ENCODE assay signal across 12 cellular contexts in the genomic region with DNA sequence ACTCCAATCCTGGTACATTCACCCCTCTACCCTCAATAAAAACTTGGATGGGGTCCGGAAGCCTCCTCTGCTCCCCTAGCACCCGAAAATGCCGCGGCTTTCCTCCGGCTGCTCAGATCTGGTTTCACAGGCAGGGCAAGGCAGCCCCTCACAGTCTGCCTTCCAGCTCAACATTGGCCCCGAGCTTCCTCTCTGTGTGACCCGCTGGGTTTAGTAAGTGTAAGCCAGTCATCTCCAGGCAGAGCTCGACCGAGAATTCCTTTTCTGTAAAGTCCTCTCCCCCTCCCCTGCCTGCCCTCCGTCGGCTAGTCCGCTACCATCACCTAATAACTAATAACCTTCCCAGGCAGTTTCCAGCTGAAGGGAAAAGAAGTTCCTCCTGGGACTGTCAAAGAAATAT. TPM values are rescaled to one million over a fixed set of nuclear protein-coding genes. Genes with fewer than 3 reads are reported as not detected.
A peak's percentile ranks its signal among the peaks of the same experiment; 100 is the strongest.
DNase-seq lines count a peak whose midpoint lies in the region; ATAC-seq, FAIRE-seq and TF ChIP-seq lines count a peak whose summit lies in the region.
"Had no signal": no experiment of that assay in that cellular context is flagged by ENCODE, and none has a peak within 500 bp of the region (broad histone marks: within the 10 kb centered on the region; RNA-seq: fewer than 3 reads in every experiment).

No MANE protein-coding gene starts in this region.

- H3K27ac ChIP-seq in IMR-90 (ENCODE audit: insufficient read depth, low read length) (peak overlapping the region; percentile 99), right lobe of liver (peak overlapping the region; percentile 29 to 55 (median 37)), stomach (peak overlapping the region in 4 of 5 donors; percentile 47 to 79 (median 60)), small intestine (ENCODE audit: low read depth in 1 of 2, low read length in 1 of 2) (peak overlapping the region in 1 of 2 donors; percentile 68)

- no TSS peak for BruUV-seq in IMR-90 (replicated peaks; lab: Mats Ljungman, UMichigan)

- H4K91ac ChIP-seq in IMR-90 (ENCODE audit: insufficient read depth, low read depth, low read length), result peak overlapping the region; percentile 87

- no peak for FAIRE-seq in small intestine (lab: Jason Lieb, UNC)

- peaks cover 33% of the 10 kb centered on the region for H3K27me3 Mint-ChIP-seq in dendritic cell treated with granulocyte-macrophage colony-stimulating factor and Interleukin-4, amounts not matched to agents 40 ng/mL and 50 ng/mL, for 4 days

- in situ Hi-C loops in IMR-90 (cut with MboI; ENCODE audit: low sequenced_read_pairs), result no loop called here

- H2BK20ac ChIP-seq in IMR-90 (ENCODE audit: low read depth, low read length), result peak overlapping the region; percentile 65; the same call in 1 of the 2 replicates

- H3K23ac ChIP-seq in IMR-90 (ENCODE audit: low read depth, low read length), result peak overlapping the region; percentile 96

- H3K18ac ChIP-seq in IMR-90 (ENCODE audit: low read depth, low read length), result peak overlapping the region; percentile 97

- H3K79me1 ChIP-seq in IMR-90 (ENCODE audit: low read depth in 1 of 2, low read length in 2 of 2), result peaks cover 1 to 12% of the 10 kb centered on the region in 2 experiments; a peak in 2 of 4 replicates

- intact Hi-C loops in IMR-90 (cut with micrococcal nuclease), result loop anchor here (5.0 to 10.0 kb wide), 9 partner anchors 207 to 687 kb away; no protein-coding TSS in a partner anchor
- intact Hi-C loops in dendritic cell treated with granulocyte-macrophage colony-stimulating factor and Interleukin-4, amounts not matched to agents 40 ng/mL and 50 ng/mL, for 4 days (cut with micrococcal nuclease), result loop anchor here (5.0 to 10.0 kb wide), 2 partner anchors 1372 to 1465 kb away; no protein-coding TSS in a partner anchor
- intact Hi-C loops in right lobe of liver (cut with DNase I), result no loop called here
- intact Hi-C loops in stomach (cut with DNase I; ENCODE audit: low total_unique reads), result no loop called here

- H2AK9ac ChIP-seq in IMR-90 (replicated peaks; ENCODE audit: low read depth, low read length, poor library complexity), result peak overlapping the region; percentile 13

- no peaks in the 10 kb centered on the region for H3K36me3 Mint-ChIP-seq in dendritic cell treated with granulocyte-macrophage colony-stimulating factor and Interleukin-4, amounts not matched to agents 40 ng/mL and 50 ng/mL, for 4 days (ENCODE audit: low read depth)

- peaks cover 6% of the 10 kb centered on the region for H3K36me3 ChIP-seq in IMR-90 (ENCODE audit: control insufficient read depth, insufficient read depth, low read length)
- H3K36me3 ChIP-seq in right lobe of liver, result no peaks in the 10 kb centered on the region
- no peaks in the 10 kb centered on the region for H3K36me3 ChIP-seq in stomach
- H3K36me3 ChIP-seq in small intestine (ENCODE audit: control insufficient read depth in 2 of 2, insufficient read depth in 2 of 2, low read length in 2 of 2), result no peaks in the 10 kb centered on the region

- H3K4me3 ChIP-seq in IMR-90 (ENCODE audit: insufficient read depth, low read depth, low read length) (peak overlapping the region; percentile 91), right lobe of liver (peak overlapping the region; percentile 14 to 46 (median 34)), stomach (peak overlapping the region; percentile 32 to 44 (median 35)), small intestine (ENCODE audit: low read depth in 1 of 2, low read length in 2 of 2) (no peak overlapping the region)

- H3K27ac Mint-ChIP-seq in dendritic cell treated with granulocyte-macrophage colony-stimulating factor and Interleukin-4, amounts not matched to agents 40 ng/mL and 50 ng/mL, for 4 days, result peak overlapping the region; percentile 50

- WGBS in IMR-90 (ENCODE audit: extremely low coverage in 2 of 2, insufficient read length in 1 of 2), 2 experiments, result 0% methylated on average over 3 of the region's 12 CpGs; no CpG with 5 or more reads in 1 of the 2 experiments
- WGBS in right lobe of liver (ENCODE audit: insufficient coverage, low coverage, low lambda C conversion rate, missing lambda C conversion rate), result 18% methylated on average over 8 of the region's 12 CpGs
- 3 to 13% (median 10%) methylated on average over 12 of the region's 12 CpGs for WGBS in stomach, 5 donors
- 2 to 12% (median 7%) methylated on average over 12 of the region's 12 CpGs for WGBS in small intestine, 3 donors

- TF ChIP-seq CTCF in IMR-90 (conservative IDR thresholded peaks at IDR 0.05; ENCODE audit: low read depth, low read length) (no peak), right lobe of liver (IDR thresholded peaks at IDR 0.05) (no peak), stomach (IDR thresholded peaks at IDR 0.05) (no peak)

- CTCF ChIA-PET in IMR-90 (lab: Yijun Ruan, JAX), result interaction anchor here (1.1 kb wide), 1 partner anchor 936 kb away, joined by 3 read pairs; no protein-coding TSS in a partner anchor

- H2BK5ac ChIP-seq in IMR-90 (ENCODE audit: low read depth, low read length, poor library complexity, severe bottlenecking), result peak overlapping the region; percentile 98

- H3K4me3 Mint-ChIP-seq in dendritic cell treated with granulocyte-macrophage colony-stimulating factor and Interleukin-4, amounts not matched to agents 40 ng/mL and 50 ng/mL, for 4 days, result peak overlapping the region; percentile 83

- TF ChIP-seq RAD21 in IMR-90 (IDR thresholded peaks at IDR 0.05; ENCODE audit: low read length), result 0 out of 2 replicates have a peak, but pooled peaks have one; percentile 2

- peak overlapping the region; percentile 94 for H3K9ac ChIP-seq in IMR-90 (ENCODE audit: low read depth, low read length)

- H3K9me3 ChIP-seq in IMR-90 (ENCODE audit: control insufficient read depth, insufficient read depth, low read length) (no peaks in the 10 kb centered on the region), right lobe of liver (no peaks in the 10 kb centered on the region), stomach (no peaks in the 10 kb centered on the region), small intestine (ENCODE audit: control insufficient read depth, low read depth) (no peaks in the 10 kb centered on the region)

- no peaks in the 10 kb centered on the region; the same call in 1 of the 2 replicates for H3K9me1 ChIP-seq in IMR-90 (ENCODE audit: insufficient read depth, low read length)

- H4K5ac ChIP-seq in IMR-90 (ENCODE audit: low read depth, low read length), result peak overlapping the region; percentile 92

- peak overlapping the region; percentile 98 for H3K4me2 ChIP-seq in IMR-90 (ENCODE audit: low read depth, low read length)

- peak overlapping the region; percentile 37 to 64 for H4K8ac ChIP-seq in IMR-90 (ENCODE audit: low read depth in 2 of 2, low read length in 2 of 2)

- H3K27me3 ChIP-seq in IMR-90 (ENCODE audit: control insufficient read depth, insufficient read depth, low read length), result no peaks in the 10 kb centered on the region
- H3K27me3 ChIP-seq in right lobe of liver, result no peaks in the 10 kb centered on the region
- H3K27me3 ChIP-seq in stomach, result peaks cover 0 to 41% (median 16%) of the 10 kb centered on the region in 3 donors
- H3K27me3 ChIP-seq in small intestine (ENCODE audit: control insufficient read depth in 2 of 2, insufficient read depth in 2 of 2, low read length in 2 of 2), result peaks cover 0 to 4% of the 10 kb centered on the region in 2 donors

- H3K56ac ChIP-seq in IMR-90 (ENCODE audit: extremely low read depth, insufficient read depth, low read length), result peak overlapping the region; percentile 99

- no peak for TF ChIP-seq EP300 in stomach (IDR thresholded peaks at IDR 0.05)

- no peaks in the 10 kb centered on the region for H3K9me3 Mint-ChIP-seq in dendritic cell treated with granulocyte-macrophage colony-stimulating factor and Interleukin-4, amounts not matched to agents 40 ng/mL and 50 ng/mL, for 4 days

- H3K4me1 ChIP-seq in IMR-90 (ENCODE audit: control insufficient read depth, insufficient read depth, low read length), result peaks cover 13% of the 10 kb centered on the region
- peaks cover 0 to 25% (median 6%) of the 10 kb centered on the region in 4 donors for H3K4me1 ChIP-seq in right lobe of liver
- peaks cover 0 to 57% (median 15%) of the 10 kb centered on the region in 4 donors for H3K4me1 ChIP-seq in stomach
- H3K4me1 ChIP-seq in small intestine (ENCODE audit: control insufficient read depth in 2 of 2, insufficient read depth in 1 of 2, low read depth in 1 of 2, low read length in 1 of 2), result no peaks in the 10 kb centered on the region

- H3K4me1 Mint-ChIP-seq in dendritic cell treated with granulocyte-macrophage colony-stimulating factor and Interleukin-4, amounts not matched to agents 40 ng/mL and 50 ng/mL, for 4 days (ENCODE audit: low read depth), result peaks cover 44% of the 10 kb centered on the region

- H4K20me1 ChIP-seq in IMR-90 (ENCODE audit: insufficient read depth, low read length), result peaks cover 29% of the 10 kb centered on the region; the same call in 1 of the 2 replicates

- peak overlapping the region; percentile 95 for H3K4ac ChIP-seq in IMR-90 (ENCODE audit: low read depth, low read length)

- peak overlapping the region; percentile 91 for H2BK120ac ChIP-seq in IMR-90 (ENCODE audit: low read depth, low read length)

- ATAC-seq in IMR-90 (ENCODE audit: low read depth), result peak; percentile 4
- ATAC-seq in right lobe of liver, result peak; percentile 8 to 29 (median 16)

- peak overlapping the region; percentile 65 for H2AK5ac ChIP-seq in IMR-90 (ENCODE audit: low read depth, low read length)

- DNase-seq in IMR-90 (peak; percentile 53), right lobe of liver (no peak), stomach (no peak), NCI-H345 (lab: John Stamatoyannopoulos, UW) (no peak), NCI-H2196 (lab: John Stamatoyannopoulos, UW; ENCODE audit: unreplicated experiment) (no peak), small intestine (no peak), MV-4-11 (lab: John Stamatoyannopoulos, UW) (no peak)
- DNase-seq: activated CD4-positive, alpha-beta T cell treated with anti-CD3 and anti-CD28 coated beads for 1 hour; effector CD8-positive, alpha-beta T cell; NCI-H2081; stimulated activated CD4-positive, alpha-beta T cell treated with anti-CD3 and anti-CD28 coated beads, Interleukin-4, amount 100 ng/mL, for 4 hours had no signal

- H3K14ac ChIP-seq in IMR-90 (replicated peaks; ENCODE audit: low read depth, low read length), result peak overlapping the region; percentile 95

- POLR2A ChIA-PET in IMR-90 (lab: Charles Lee; ENCODE audit: unreplicated experiment), result no interaction called here

- TF ChIP-seq POLR2A in IMR-90 (IDR thresholded peaks at IDR 0.05; ENCODE audit: low read depth, low read length) (peak; percentile 23; the same call in 1 of the 2 replicates), right lobe of liver (IDR thresholded peaks at IDR 0.05) (no peak), stomach (IDR thresholded peaks at IDR 0.05) (no peak)

- 0 out of 3 replicates have a peak overlapping the region, but pooled peaks have one; percentile 48 for H2BK15ac ChIP-seq in IMR-90 (ENCODE audit: low read depth, low read length)

- peak overlapping the region; percentile 73 for H2AFZ ChIP-seq in IMR-90 (replicated peaks; ENCODE audit: low read length, poor library complexity)

- dilution Hi-C loops in IMR-90 (cut with HindIII; ENCODE audit: low sequenced_read_pairs, unreplicated experiment), result no loop called here

RNA-seq across cellular contexts. Expression of a gene that starts 3.4 kb away (rescaled TPM):
- total RNA-seq in IMR-90 (2012; rRNA removed) (112 and 133 TPM in 2 replicates), right lobe of liver (1 to 10 TPM; 1.1 to 9.7 (median 2.9) TPM), stomach (1 to 10 TPM in 2 of 5 donors, under 1 TPM in 1, not detected in 2; 0.58 to 4.8 (median 3.5) TPM)
- polyA plus RNA-seq in IMR-90 (2012; rRNA removed) (60.2 and 76.7 TPM in 2 replicates), stomach (under 1 TPM in 2 of 3 donors, not detected in 1; 0.44 to 0.85 TPM), small intestine (under 1 TPM in 2 of 3 donors, not detected in 1; 0.27 to 0.63 TPM)
- polyA plus RNA-seq in IMR-90 (2012; cell fraction: cytosol; rRNA removed), result 47.7 and 58.4 TPM in 2 replicates
- 126 and 200 TPM in 2 replicates for polyA plus RNA-seq in IMR-90 (2012; cell fraction: nucleus; rRNA removed; ENCODE audit: low replicate concordance)

Comparison
In these comparisons a context has a peak if more than half of its experiments do, and no peak if none do; other contexts are left out.
1. H3K4me3 ChIP-seq: peak in IMR-90 (single experiment), right lobe of liver (3 of 3) and stomach (4 of 4); none in small intestine (0 of 2).
2. RNA of a gene that starts 3.4 kb away (total RNA-seq): 112 to 133 TPM in IMR-90; 1.1 to 9.7 TPM in right lobe of liver and 0.58 to 4.8 TPM in stomach; every median in the first group is over 10 times any median in the second.
3. intact Hi-C loops: an anchor here in IMR-90 (5.0 to 10.0 kb wide) and dendritic cell treated with granulocyte-macrophage colony-stimulating factor and Interleukin-4, amounts not matched to agents 40 ng/mL and 50 ng/mL, for 4 days (5.0 to 10.0 kb wide); none called in right lobe of liver and stomach.